ENCODE assay signal across 26 cellular contexts in genomic region chr5:31335456-31335855, GRCh38.
"Had no signal": no experiment of that assay in that cellular context is flagged by ENCODE, and none has a peak within 500 bp of the region (broad histone marks: within the 10 kb centered on the region; RNA-seq: fewer than 3 reads in every experiment).

No MANE protein-coding gene starts in this region.

- H3K4me3 Mint-ChIP-seq: IgD-negative memory B cell, T-helper 17 cell had no signal

- ATAC-seq: HepG2, K562, Panc1, PC-3, T-helper 17 cell had no signal

- H3K4me1 Mint-ChIP-seq: IgD-negative memory B cell, T-helper 17 cell had no signal

- H3K27me3 ChIP-seq: MG63 had no signal

- H3K27me3 Mint-ChIP-seq: IgD-negative memory B cell, T-helper 17 cell had no signal

- H3K9me3 ChIP-seq: MG63, SK-N-SH had no signal

- H3K36me3 Mint-ChIP-seq: IgD-negative memory B cell had no signal

- H3K4me3 ChIP-seq: K562, MG63 had no signal

- H3K36me3 ChIP-seq: MG63 had no signal

- DNase-seq: Kasumi-1, MG63, NCI-H1092, NCI-H1105 treated with DMSO at 0.1 percent for 48 hours, NCI-H1417 treated with DMSO at 0.1 percent for 48 hours, NCI-H146, NCI-H1694 treated with DMSO at 0.1 percent for 48 hours, NCI-H1930, NCI-H2081, NCI-H2107, NCI-H2227 treated with DMSO at 0.1 percent for 48 hours, NCI-H524, NCI-H69, NCI-H774, PC-3, SHP77, SK-N-SH, SW 1271, T-helper 1 cell, T-helper 17 cell had no signal

- H3K27ac Mint-ChIP-seq: IgD-negative memory B cell, T-helper 17 cell had no signal

- H3K27ac ChIP-seq: KMS-11, RWPE1 had no signal

- H3K9me3 Mint-ChIP-seq: IgD-negative memory B cell had no signal
